Comparison of ENCODE assay signal across 8 cellular contexts in the genomic region with DNA sequence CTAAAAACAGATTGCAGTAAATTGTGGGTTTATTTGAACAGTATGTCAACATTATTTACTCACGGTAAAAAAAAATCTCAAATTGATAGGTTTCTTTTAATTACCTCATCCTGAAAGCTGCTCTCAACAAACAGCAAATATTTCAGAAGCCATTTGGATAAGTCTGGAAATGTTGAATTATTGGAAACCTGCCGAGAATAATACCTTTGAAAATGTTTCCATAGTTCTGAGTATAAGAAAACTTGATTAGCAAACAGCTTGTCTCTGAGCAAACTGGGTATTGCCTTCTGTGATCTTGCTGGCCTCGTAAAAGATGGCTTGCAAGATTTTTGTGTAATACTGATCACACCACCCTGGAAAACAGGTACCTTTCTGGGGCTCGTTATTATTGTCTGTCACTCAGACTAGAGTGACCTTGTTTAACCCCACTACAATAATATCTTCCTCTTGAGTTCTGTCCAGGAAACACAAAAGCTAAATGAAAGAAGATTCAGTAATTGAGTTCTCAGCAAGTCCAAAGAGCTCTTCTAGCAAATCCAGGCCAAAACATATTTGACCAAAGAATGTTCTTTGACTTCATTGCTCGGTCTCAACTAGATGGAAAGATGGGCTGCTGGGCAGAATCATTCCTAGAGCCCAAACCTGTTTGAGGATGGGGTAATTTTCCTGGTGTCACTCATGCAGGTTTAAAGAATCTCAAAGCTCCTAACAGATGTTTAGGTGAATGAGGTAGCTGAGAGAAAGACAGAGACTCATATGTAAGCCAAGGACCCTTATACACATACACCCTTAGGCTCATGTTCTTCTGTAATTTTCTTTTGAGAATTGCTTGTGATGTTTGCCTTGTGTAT.
A peak's percentile ranks its signal among the peaks of the same experiment; 100 is the strongest.
DNase-seq lines count a peak whose midpoint lies in the region; ATAC-seq, FAIRE-seq and TF ChIP-seq lines count a peak whose summit lies in the region.

No MANE protein-coding gene starts in this region.

- no TSS peak for BruUV-seq in HepG2 (replicated peaks; lab: Mats Ljungman, UMichigan)

- ATAC-seq in A549 (peak; percentile 34 to 44; a peak in 5 of 6 replicates), HepG2 (no peak), upper lobe of right lung (peak; percentile 3), GM18498 (IDR thresholded peaks at IDR 0.05; ENCODE audit: unreplicated experiment) (no peak)
- no peak for ATAC-seq in activated naive CD4-positive, alpha-beta T cell treated with anti-CD3 and anti-CD28 coated beads, Interleukin-2, amount 50 U/mL, for 72 hours

- H3K27ac Mint-ChIP-seq in HFFc6 = peak overlapping the region; percentile 97
- H3K27ac Mint-ChIP-seq in activated naive CD4-positive, alpha-beta T cell treated with anti-CD3 and anti-CD28 coated beads, Interleukin-2, amount 50 U/mL, for 72 hours = peak overlapping the region; percentile 89 to 95

- peaks cover 4% of the 10 kb centered on the region; the same call in 1 of the 2 replicates for H3K36me3 Mint-ChIP-seq in HFFc6 (ENCODE audit: low read depth)
- H3K36me3 Mint-ChIP-seq in activated naive CD4-positive, alpha-beta T cell treated with anti-CD3 and anti-CD28 coated beads, Interleukin-2, amount 50 U/mL, for 72 hours = peaks cover 5 to 8% of the 10 kb centered on the region in 2 donors

- H3K9me3 ChIP-seq in A549 (peaks cover 11% of the 10 kb centered on the region), HepG2 (ENCODE audit: low read length) (no peaks in the 10 kb centered on the region), upper lobe of right lung (no peaks in the 10 kb centered on the region)

- no peak overlapping the region for H2AFZ ChIP-seq in HepG2 (ENCODE audit: low read length)

- H4K20me1 ChIP-seq in HepG2 (ENCODE audit: insufficient read depth, low read length) = no peaks in the 10 kb centered on the region

- DNase-seq in A549 (ENCODE audit: low read depth in 1 of 2, low spot score in 1 of 2) (peak in 1 of 2 experiments; percentile 74), HFFc6 (no peak), HepG2 (ENCODE audit: low spot score) (no peak), upper lobe of right lung (no peak), cerebellum (ENCODE audit: low spot score) (no peak)
- no peak for DNase-seq in activated naive CD4-positive, alpha-beta T cell treated with anti-CD3 and anti-CD28 coated beads, Interleukin-2, amount 50 U/mL, for 72 hours (ENCODE audit: low spot score in 2 of 2)
- DNase-seq in activated CD4-positive, alpha-beta T cell treated with anti-CD3 and anti-CD28 coated beads, Interleukin-2, amount 50 U/mL, for 48 hours = no peak

- FAIRE-seq in A549 (lab: Jason Lieb, UNC) = no peak
- FAIRE-seq in HepG2 (lab: Jason Lieb, UNC) = no peak

- TF ChIP-seq RAD21 in A549 (conservative IDR thresholded peaks at IDR 0.05 in 1 of 2, IDR thresholded peaks at IDR 0.05 in 1 of 2) (no peak; a peak in 2 of 5 replicates), HepG2 (CRISPR knock-in tag; IDR thresholded peaks at IDR 0.05) (no peak)

- H3K4me2 ChIP-seq in A549 (peak overlapping the region; percentile 71), HepG2 (ENCODE audit: low read depth, low read length) (peak overlapping the region; percentile 95)

- peaks cover 53% of the 10 kb centered on the region for H3K4me1 ChIP-seq in A549
- peaks cover 17% of the 10 kb centered on the region for H3K4me1 ChIP-seq in HepG2 (ENCODE audit: insufficient read depth, low read length)
- peaks cover 11% of the 10 kb centered on the region for H3K4me1 ChIP-seq in upper lobe of right lung

- H3K9ac ChIP-seq in HepG2 (ENCODE audit: insufficient read depth, low read depth, low read length) = peak overlapping the region; percentile 61; the same call in 1 of the 2 replicates

- H3K4me3 ChIP-seq in A549 (peak overlapping the region; percentile 28; the same call in 2 of the 3 replicates), HepG2 (replicated peaks in 1 of 3; ENCODE audit: insufficient read depth in 1 of 3, low read depth in 2 of 3, low read length in 3 of 3) (peak overlapping the region; percentile 52 to 87 (median 78)), upper lobe of right lung (peak overlapping the region; percentile 62)

- WGBS in A549 (ENCODE audit: missing lambda C conversion rate) = 8% methylated on average over 5 of the region's 5 CpGs
- under 1% methylated on average over 5 of the region's 5 CpGs for WGBS in HepG2 (ENCODE audit: low lambda C conversion rate)

- H3K4me3 Mint-ChIP-seq in HFFc6 = peak overlapping the region; percentile 96

- peak overlapping the region; percentile 99 to 100 for H3K27ac ChIP-seq in A549
- no peak overlapping the region for H3K27ac ChIP-seq in HepG2 (ENCODE audit: extremely low read length, insufficient read depth, low read length)
- peak overlapping the region; percentile 88 for H3K27ac ChIP-seq in upper lobe of right lung

- CTCF ChIA-PET in A549 (lab: Yijun Ruan, JAX) (interaction anchor here (0.6 to 4.1 kb wide), 11 partner anchors 8 to 304 kb away, joined by 3 to 30 read pairs (median 8); no protein-coding TSS in a partner anchor), HepG2 (lab: Yijun Ruan, JAX; ENCODE audit: low intra/inter-chr PET ratio, low total read pairs) (no interaction called here)

- TF ChIP-seq CTCF in A549 (IDR thresholded peaks at IDR 0.05) (no peak), HFFc6 (IDR thresholded peaks at IDR 0.05) (no peak), HepG2 (CRISPR knock-in tag; IDR thresholded peaks at IDR 0.05) (no peak), upper lobe of right lung (IDR thresholded peaks at IDR 0.05) (no peak)

- H3K27me3 ChIP-seq in HepG2 (ENCODE audit: control insufficient read depth in 1 of 2, insufficient read depth in 2 of 2, low read length in 2 of 2) = peaks cover 0 to 8% of the 10 kb centered on the region in 2 experiments; a peak in 3 of 5 replicates
- H3K27me3 ChIP-seq in upper lobe of right lung = no peaks in the 10 kb centered on the region

- POLR2A ChIA-PET in A549 (lab: Yijun Ruan, JAX) = interaction anchor here (0.6 to 3.4 kb wide), 11 partner anchors 7 to 259 kb away, joined by 3 to 28 read pairs (median 8); no protein-coding TSS in a partner anchor
- POLR2A ChIA-PET in HepG2 (lab: Yijun Ruan, JAX) = interaction anchor here (1.1 to 2.4 kb wide), 4 partner anchors 8 to 267 kb away, joined by 3 to 20 read pairs (median 6); partner anchors contain the start of gene PGRMC2

- intact Hi-C loops in HepG2 (cut with micrococcal nuclease; ENCODE audit: unreplicated experiment) (loop anchor here (5.0 kb wide), 1 partner anchor 102 kb away; no protein-coding TSS in a partner anchor), upper lobe of right lung (cut with DNase I) (no loop called here)

- H3K4me1 Mint-ChIP-seq in HFFc6 (ENCODE audit: low read depth) = peaks cover 48% of the 10 kb centered on the region

- in situ Hi-C loops in HepG2 (cut with HindIII; ENCODE audit: extremely low pct_ligation_motif_present, low pct_unique_long_range_greater_than_20kb) = loop anchor here (25.0 kb wide), 2 partner anchors 258 to 367 kb away; partner anchors contain the start of gene JADE1

- H3K27me3 Mint-ChIP-seq in HFFc6 (ENCODE audit: insufficient read depth) = peaks cover 2% of the 10 kb centered on the region; the same call in 1 of the 2 replicates

- no peaks in the 10 kb centered on the region for H3K79me2 ChIP-seq in HepG2 (ENCODE audit: insufficient read depth, low read length)

- H3K36me3 ChIP-seq in HepG2 (replicated peaks in 1 of 2; ENCODE audit: control insufficient read depth in 1 of 2, insufficient read depth in 2 of 2, low read length in 2 of 2) (no peaks in the 10 kb centered on the region), upper lobe of right lung (no peaks in the 10 kb centered on the region)

- TF ChIP-seq POLR2A in A549 (IDR thresholded peaks at IDR 0.05; ENCODE audit: low read length) (no peak), HepG2 (IDR thresholded peaks at IDR 0.05; ENCODE audit: insufficient read depth in 1 of 2, low read depth in 2 of 2, low read length in 2 of 2) (no peak)

- TF ChIP-seq EP300 in A549 (IDR thresholded peaks at IDR 0.05) = peak in 1 of 2 experiments; percentile 79; a peak in 2 of 5 replicates
- no peak for TF ChIP-seq EP300 in HepG2 (IDR thresholded peaks at IDR 0.05; ENCODE audit: low read depth in 2 of 2, low read length in 2 of 2)
- no peak for TF ChIP-seq EP300 in HepG2 (CRISPR knock-in tag; IDR thresholded peaks at IDR 0.05; ENCODE audit: borderline replicate concordance)

- H3K9me3 Mint-ChIP-seq in HFFc6 = no peaks in the 10 kb centered on the region
- no peaks in the 10 kb centered on the region for H3K9me3 Mint-ChIP-seq in activated naive CD4-positive, alpha-beta T cell treated with anti-CD3 and anti-CD28 coated beads, Interleukin-2, amount 50 U/mL, for 72 hours

TF ChIP-seq in A549, 52 proteins besides CTCF, POLR2A, EP300 and RAD21:
- TF ChIP-seq JUNB (IDR thresholded peaks at IDR 0.05) (peak; percentile 19; the same call in 1 of the 2 replicates), CEBPB (IDR thresholded peaks at IDR 0.05) (peak in 1 of 2 experiments; percentile 50; a peak in 1 of 4 replicates), HOXA7 (CRISPR knock-in tag; IDR thresholded peaks at IDR 0.05) (no peak)
TF ChIP-seq in A549: peak in this region for 2.

TF ChIP-seq in HepG2, 621 proteins besides CTCF, POLR2A, EP300 and RAD21:
- TF ChIP-seq TCF12 (IDR thresholded peaks at IDR 0.05) = no peak
- TF ChIP-seq TCF12 (CRISPR knock-in tag; IDR thresholded peaks at IDR 0.05) = no peak
- TF ChIP-seq SMYD3 (CRISPR knock-in tag; IDR thresholded peaks at IDR 0.05) = no peak
- 0 out of 2 replicates have a peak, but pooled peaks have one; percentile 34 for TF ChIP-seq THRA (CRISPR knock-in tag; IDR thresholded peaks at IDR 0.05; ENCODE audit: borderline replicate concordance)
- TF ChIP-seq ZNF816 (CRISPR knock-in tag; IDR thresholded peaks at IDR 0.05; ENCODE audit: borderline replicate concordance) = no peak
- no peak for TF ChIP-seq ZFP37 (CRISPR knock-in tag; IDR thresholded peaks at IDR 0.05; ENCODE audit: borderline replicate concordance)

Comparison
In these comparisons a context has a peak if more than half of its experiments do, and no peak if none do; other contexts are left out.
1. ATAC-seq: peak in A549 (2 of 2) and upper lobe of right lung (single experiment); none in activated naive CD4-positive, alpha-beta T cell treated with anti-CD3 and anti-CD28 coated beads, Interleukin-2, amount 50 U/mL, for 72 hours (0 of 2), HepG2 (single experiment) and GM18498 (single experiment).
2. H3K4me3 ChIP-seq: peak in every context shown above with its lines; median percentile 78 in HepG2; 62 in upper lobe of right lung; 28 in A549.
3. Of the 38 proteins assayed by ChIP-seq in both HepG2 and A549: peak only in HepG2: none; only in A549: JUNB; in both: none; in neither: 35; mixed calls (peak in some experiments, not most) for 2.